In the genomic region with DNA sequence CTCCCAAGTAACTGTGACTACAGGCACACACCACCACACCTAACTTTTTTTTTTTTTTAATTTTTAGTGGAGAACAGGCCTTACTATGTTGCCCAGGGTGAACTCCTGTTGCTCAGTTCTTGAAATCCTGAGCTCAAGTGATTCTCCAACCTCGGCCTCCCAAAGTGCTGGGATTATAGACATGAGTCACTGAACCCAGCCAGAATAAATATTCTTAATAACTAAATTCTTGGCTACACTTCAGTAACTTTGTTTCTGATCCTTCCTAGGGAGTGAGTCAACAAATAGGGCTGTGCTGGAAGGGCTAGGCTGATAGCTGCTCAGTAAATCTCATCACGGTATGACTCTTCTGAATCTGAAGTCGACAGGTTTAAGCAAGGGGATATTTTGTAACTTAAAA, we compare ENCODE assay signal across 9 cellular contexts. TPM values are rescaled to one million over a fixed set of nuclear protein-coding genes. Genes with fewer than 3 reads are reported as not detected.
DNase-seq lines count a peak whose midpoint lies in the region; ATAC-seq lines count a peak whose summit lies in the region.
"Had no signal": no experiment of that assay in that cellular context is flagged by ENCODE, and none has a peak within 500 bp of the region (broad histone marks: within the 10 kb centered on the region; RNA-seq: fewer than 3 reads in every experiment).

No MANE protein-coding gene starts in this region.

- no peaks in the 10 kb centered on the region for H3K4me1 ChIP-seq in right cardiac atrium (ENCODE audit: control insufficient read depth, insufficient read depth, low read length)

- ATAC-seq in right cardiac atrium (peak; percentile 49 to 62), Right ventricle myocardium superior (ENCODE audit: poor library complexity) (no peak), left colon (peak; percentile 68), HG02610 (IDR thresholded peaks at IDR 0.05; ENCODE audit: unreplicated experiment) (no peak)

- H3K9me3 ChIP-seq in right cardiac atrium (ENCODE audit: control insufficient read depth, low read length) = no peaks in the 10 kb centered on the region

- H3K27me3 ChIP-seq in right cardiac atrium (ENCODE audit: control insufficient read depth, insufficient read depth) = no peaks in the 10 kb centered on the region

- DNase-seq in right cardiac atrium = no peak
- DNase-seq in Right ventricle myocardium superior = no peak
- DNase-seq in brain pericyte (ENCODE audit: low read depth, low spot score) = peak; percentile 63
- DNase-seq in left colon = no peak
- no peak for DNase-seq in pons (ENCODE audit: low spot score)
- DNase-seq in T-helper 1 cell = no peak
- no peak for DNase-seq in activated gamma-delta T cell treated with Interleukin-2 at 50 U/mL for 16 hours
- DNase-seq: kidney had no signal

- no peak overlapping the region for H3K4me3 ChIP-seq in right cardiac atrium (ENCODE audit: low read length)

- intact Hi-C loops in right cardiac atrium (cut with DNase I) = no loop called here
- intact Hi-C loops in Right ventricle myocardium superior (cut with DNase I) = no loop called here
- intact Hi-C loops in left colon (cut with DNase I, micrococcal nuclease) = no loop called here

- 53% methylated on average over 3 of the region's 3 CpGs for WGBS in right cardiac atrium

- no peak overlapping the region for H3K27ac ChIP-seq in right cardiac atrium (ENCODE audit: low read length)

RNA-seq across cellular contexts. Expression of gene P3H2, which starts 56.6 kb away (rescaled TPM):
- total RNA-seq in right cardiac atrium = 1 to 10 TPM; 1.7 to 4.1 (median 3.0) TPM
- 4.1 TPM for polyA plus RNA-seq in right cardiac atrium
- 1.3 TPM for total RNA-seq in Right ventricle myocardium superior
- 10 to 100 TPM; 39.5 to 46.4 TPM for total RNA-seq in left colon

Comparison
In these comparisons a context has a peak if more than half of its experiments do, and no peak if none do; other contexts are left out.
1. ATAC-seq: peak in right cardiac atrium (2 of 2) and left colon (single experiment); none in Right ventricle myocardium superior (single experiment) and HG02610 (single experiment).
2. RNA of gene P3H2, which starts 56.6 kb away (total RNA-seq): 39.5 to 46.4 TPM in left colon; 1.7 to 4.1 TPM in right cardiac atrium and 1.3 TPM in Right ventricle myocardium superior (single experiment); every median in the first group is over 4 times any median in the second.